Comparison of ENCODE assay signal across 21 cellular contexts in genomic region chr10:113176652-113177155, GRCh38.
DNase-seq lines count a peak whose midpoint lies in the region; ATAC-seq, FAIRE-seq and TF ChIP-seq lines count a peak whose summit lies in the region.
"Had no signal": no experiment of that assay in that cellular context is flagged by ENCODE, and none has a peak within 500 bp of the region (broad histone marks: within the 10 kb centered on the region; RNA-seq: fewer than 3 reads in every experiment).

No MANE protein-coding gene starts in this region.

- no peak overlapping the region for H2AFZ ChIP-seq in HepG2 (ENCODE audit: low read length)

- BruUV-seq in HepG2 (replicated peaks; lab: Mats Ljungman, UMichigan) (no TSS peak), Calu3 (replicated peaks; lab: Mats Ljungman, UMichigan) (no TSS peak)

- H3K79me2 ChIP-seq in HepG2 (ENCODE audit: insufficient read depth, low read length), result no peaks in the 10 kb centered on the region

- FAIRE-seq in HepG2 (lab: Jason Lieb, UNC), result no peak
- FAIRE-seq: G401.6, H54, RCC 7860 had no signal

- intact Hi-C loops in Right ventricle myocardium inferior (cut with DNase I) (no loop called here), Right ventricle myocardium superior (cut with DNase I) (no loop called here), HepG2 (cut with micrococcal nuclease; ENCODE audit: unreplicated experiment) (no loop called here), uterus (cut with DNase I; ENCODE audit: low total_unique reads) (no loop called here), Calu3 (cut with micrococcal nuclease; ENCODE audit: unreplicated experiment) (no loop called here)

- H3K9ac ChIP-seq in HepG2 (ENCODE audit: insufficient read depth, low read depth, low read length), result no peak overlapping the region
- H3K9ac ChIP-seq: BLaER1 treated with 17β-estradiol and CSF1 and Interleukin-3, amounts not matched to agents 10 nM and 100 nM had no signal

- POLR2A ChIA-PET in HepG2 (lab: Yijun Ruan, JAX), result no interaction called here

- 60% methylated on average over 2 of the region's 5 CpGs for WGBS in HepG2 (ENCODE audit: low lambda C conversion rate)

- TF ChIP-seq RAD21 in HepG2 (CRISPR knock-in tag; IDR thresholded peaks at IDR 0.05), result no peak

- no peak for TF ChIP-seq EP300 in HepG2 (IDR thresholded peaks at IDR 0.05; ENCODE audit: low read depth in 2 of 2, low read length in 2 of 2)
- TF ChIP-seq EP300 in HepG2 (CRISPR knock-in tag; IDR thresholded peaks at IDR 0.05; ENCODE audit: borderline replicate concordance), result no peak

- H3K36me3 ChIP-seq in HepG2 (replicated peaks in 1 of 2; ENCODE audit: control insufficient read depth in 1 of 2, insufficient read depth in 2 of 2, low read length in 2 of 2) (no peaks in the 10 kb centered on the region), uterus (no peaks in the 10 kb centered on the region)

- ATAC-seq in Right ventricle myocardium inferior, result peak; percentile 1
- no peak for ATAC-seq in Right ventricle myocardium superior (ENCODE audit: poor library complexity)
- ATAC-seq in foreskin keratinocyte, result peak; percentile 9
- ATAC-seq in HepG2, result peak; percentile 27; the same call in 2 of the 3 replicates
- ATAC-seq in GM21825 (IDR thresholded peaks at IDR 0.05; ENCODE audit: unreplicated experiment), result no peak
- ATAC-seq: CD8-positive, alpha-beta T cell had no signal

- peaks cover 10% of the 10 kb centered on the region for H3K27me3 ChIP-seq in foreskin keratinocyte
- H3K27me3 ChIP-seq in HepG2 (ENCODE audit: control insufficient read depth in 1 of 2, insufficient read depth in 2 of 2, low read length in 2 of 2), result peaks cover 0 to 11% of the 10 kb centered on the region in 2 experiments; a peak in 1 of 5 replicates
- no peaks in the 10 kb centered on the region for H3K27me3 ChIP-seq in uterus
- H3K27me3 ChIP-seq: BLaER1 treated with 17β-estradiol and CSF1 and Interleukin-3, amounts not matched to agents 10 nM and 100 nM had no signal

- no peak overlapping the region for H3K27ac Mint-ChIP-seq in Calu3 (ENCODE audit: unreplicated experiment)
- H3K27ac Mint-ChIP-seq: CD8-positive, alpha-beta T cell had no signal

- H3K4me1 ChIP-seq in foreskin keratinocyte (no peaks in the 10 kb centered on the region), HepG2 (ENCODE audit: insufficient read depth, low read length) (peaks cover 7% of the 10 kb centered on the region; the same call in 1 of the 2 replicates), uterus (no peaks in the 10 kb centered on the region)

- no peaks in the 10 kb centered on the region for H4K20me1 ChIP-seq in HepG2 (ENCODE audit: insufficient read depth, low read length)
- H4K20me1 ChIP-seq: BLaER1 treated with 17β-estradiol and CSF1 and Interleukin-3, amounts not matched to agents 10 nM and 100 nM had no signal

- H3K4me2 ChIP-seq in HepG2 (ENCODE audit: low read depth, low read length), result no peak overlapping the region
- H3K4me2 ChIP-seq: BLaER1 treated with 17β-estradiol and CSF1 and Interleukin-3, amounts not matched to agents 10 nM and 100 nM had no signal

- TF ChIP-seq CTCF in foreskin keratinocyte (conservative IDR thresholded peaks at IDR 0.05) (no peak), HepG2 (CRISPR knock-in tag; IDR thresholded peaks at IDR 0.05) (no peak), uterus (IDR thresholded peaks at IDR 0.05) (no peak), Calu3 (IDR thresholded peaks at IDR 0.05; ENCODE audit: unreplicated experiment) (no peak)

- H3K27me3 Mint-ChIP-seq in Calu3 (ENCODE audit: unreplicated experiment), result no peaks in the 10 kb centered on the region

- CTCF ChIA-PET in HepG2 (lab: Yijun Ruan, JAX; ENCODE audit: low intra/inter-chr PET ratio, low total read pairs) (no interaction called here), Calu3 (lab: Charles Lee) (no interaction called here)

- H3K27ac ChIP-seq in foreskin keratinocyte (no peak overlapping the region), HepG2 (ENCODE audit: extremely low read length, insufficient read depth, low read length) (no peak overlapping the region), uterus (peak overlapping the region; percentile 44 to 56)
- H3K27ac ChIP-seq: 22Rv1; BLaER1 treated with 17β-estradiol and CSF1 and Interleukin-3, amounts not matched to agents 10 nM and 100 nM had no signal

- H3K36me3 Mint-ChIP-seq in Calu3 (ENCODE audit: insufficient read depth, unreplicated experiment), result no peaks in the 10 kb centered on the region
- H3K36me3 Mint-ChIP-seq: CD8-positive, alpha-beta T cell had no signal

- H3K9me3 Mint-ChIP-seq in Calu3 (ENCODE audit: low read depth, unreplicated experiment), result no peaks in the 10 kb centered on the region
- H3K9me3 Mint-ChIP-seq: CD8-positive, alpha-beta T cell had no signal

- no peak overlapping the region for H3K4me3 ChIP-seq in HepG2 (replicated peaks in 1 of 3; ENCODE audit: insufficient read depth in 1 of 3, low read depth in 2 of 3, low read length in 3 of 3)
- H3K4me3 ChIP-seq in uterus, result no peak overlapping the region
- H3K4me3 ChIP-seq: BLaER1 treated with 17β-estradiol and CSF1 and Interleukin-3, amounts not matched to agents 10 nM and 100 nM had no signal

- no peak overlapping the region for H3K4me3 Mint-ChIP-seq in Calu3 (ENCODE audit: low read depth, unreplicated experiment)
- H3K4me3 Mint-ChIP-seq: CD8-positive, alpha-beta T cell had no signal

- DNase-seq in Right ventricle myocardium inferior (ENCODE audit: missing footprints) (no peak), Right ventricle myocardium superior (no peak), foreskin keratinocyte (no peak), HepG2 (ENCODE audit: low spot score) (no peak), uterus (no peak), 8988T (no peak), Calu3 (no peak)
- DNase-seq: Kasumi-1, NCI-H1694, NCI-H2081, NCI-H2171, NCI-H345, NCI-H524, NCI-H774 had no signal

- in situ Hi-C loops in HepG2 (cut with HindIII; ENCODE audit: extremely low pct_ligation_motif_present, low pct_unique_long_range_greater_than_20kb), result no loop called here

- H3K4me1 Mint-ChIP-seq in Calu3 (ENCODE audit: low read depth, unreplicated experiment), result no peaks in the 10 kb centered on the region

- TF ChIP-seq POLR2A in HepG2 (IDR thresholded peaks at IDR 0.05; ENCODE audit: insufficient read depth in 1 of 2, low read depth in 2 of 2, low read length in 2 of 2), result no peak
- no peak for TF ChIP-seq POLR2A in uterus (IDR thresholded peaks at IDR 0.05)

- H3K9me3 ChIP-seq in HepG2 (ENCODE audit: low read length) (no peaks in the 10 kb centered on the region), uterus (no peaks in the 10 kb centered on the region)
- H3K9me3 ChIP-seq: BLaER1 treated with 17β-estradiol and CSF1 and Interleukin-3, amounts not matched to agents 10 nM and 100 nM had no signal

TF ChIP-seq in HepG2, 621 proteins besides CTCF, POLR2A, EP300 and RAD21 (continues in another document):
- TF ChIP-seq ZNF10 (CRISPR knock-in tag; IDR thresholded peaks at IDR 0.05; ENCODE audit: borderline replicate concordance, low read depth) (no peak), ZNF556 (CRISPR knock-in tag; IDR thresholded peaks at IDR 0.05; ENCODE audit: borderline replicate concordance) (no peak), ZNF660 (CRISPR knock-in tag; IDR thresholded peaks at IDR 0.05; ENCODE audit: borderline replicate concordance, low read depth) (no peak), HNRNPUL1 (IDR thresholded peaks at IDR 0.05; ENCODE audit: low read depth, low read length) (no peak), TAF1 (CRISPR knock-in tag; IDR thresholded peaks at IDR 0.05) (no peak), ZBTB33 (CRISPR knock-in tag; IDR thresholded peaks at IDR 0.05) (no peak), ZNF136 (CRISPR knock-in tag; IDR thresholded peaks at IDR 0.05; ENCODE audit: low read depth) (no peak), CEBPB (IDR thresholded peaks at IDR 0.05; ENCODE audit: borderline replicate concordance, low read depth, low read length) (no peak), SMAD1 (CRISPR knock-in tag; IDR thresholded peaks at IDR 0.05; ENCODE audit: borderline replicate concordance, low read depth) (no peak)
- TF ChIP-seq, protein P1, sequence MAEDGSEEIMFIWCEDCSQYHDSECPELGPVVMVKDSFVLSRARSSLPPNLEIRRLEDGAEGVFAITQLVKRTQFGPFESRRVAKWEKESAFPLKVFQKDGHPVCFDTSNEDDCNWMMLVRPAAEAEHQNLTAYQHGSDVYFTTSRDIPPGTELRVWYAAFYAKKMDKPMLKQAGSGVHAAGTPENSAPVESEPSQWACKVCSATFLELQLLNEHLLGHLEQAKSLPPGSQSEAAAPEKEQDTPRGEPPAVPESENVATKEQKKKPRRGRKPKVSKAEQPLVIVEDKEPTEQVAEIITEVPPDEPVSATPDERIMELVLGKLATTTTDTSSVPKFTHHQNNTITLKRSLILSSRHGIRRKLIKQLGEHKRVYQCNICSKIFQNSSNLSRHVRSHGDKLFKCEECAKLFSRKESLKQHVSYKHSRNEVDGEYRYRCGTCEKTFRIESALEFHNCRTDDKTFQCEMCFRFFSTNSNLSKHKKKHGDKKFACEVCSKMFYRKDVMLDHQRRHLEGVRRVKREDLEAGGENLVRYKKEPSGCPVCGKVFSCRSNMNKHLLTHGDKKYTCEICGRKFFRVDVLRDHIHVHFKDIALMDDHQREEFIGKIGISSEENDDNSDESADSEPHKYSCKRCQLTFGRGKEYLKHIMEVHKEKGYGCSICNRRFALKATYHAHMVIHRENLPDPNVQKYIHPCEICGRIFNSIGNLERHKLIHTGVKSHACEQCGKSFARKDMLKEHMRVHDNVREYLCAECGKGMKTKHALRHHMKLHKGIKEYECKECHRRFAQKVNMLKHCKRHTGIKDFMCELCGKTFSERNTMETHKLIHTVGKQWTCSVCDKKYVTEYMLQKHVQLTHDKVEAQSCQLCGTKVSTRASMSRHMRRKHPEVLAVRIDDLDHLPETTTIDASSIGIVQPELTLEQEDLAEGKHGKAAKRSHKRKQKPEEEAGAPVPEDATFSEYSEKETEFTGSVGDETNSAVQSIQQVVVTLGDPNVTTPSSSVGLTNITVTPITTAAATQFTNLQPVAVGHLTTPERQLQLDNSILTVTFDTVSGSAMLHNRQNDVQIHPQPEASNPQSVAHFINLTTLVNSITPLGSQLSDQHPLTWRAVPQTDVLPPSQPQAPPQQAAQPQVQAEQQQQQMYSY (CRISPR knock-in tag; IDR thresholded peaks at IDR 0.05), result no peak

Comparison
In these comparisons a context has a peak if more than half of its experiments do, and no peak if none do; other contexts are left out.
1. ATAC-seq: peak in Right ventricle myocardium inferior (single experiment), foreskin keratinocyte (single experiment) and HepG2 (single experiment); none in Right ventricle myocardium superior (single experiment) and GM21825 (single experiment).
2. H3K27ac ChIP-seq: peak in uterus (2 of 2); none in foreskin keratinocyte (single experiment) and HepG2 (single experiment).